In the genomic region with DNA sequence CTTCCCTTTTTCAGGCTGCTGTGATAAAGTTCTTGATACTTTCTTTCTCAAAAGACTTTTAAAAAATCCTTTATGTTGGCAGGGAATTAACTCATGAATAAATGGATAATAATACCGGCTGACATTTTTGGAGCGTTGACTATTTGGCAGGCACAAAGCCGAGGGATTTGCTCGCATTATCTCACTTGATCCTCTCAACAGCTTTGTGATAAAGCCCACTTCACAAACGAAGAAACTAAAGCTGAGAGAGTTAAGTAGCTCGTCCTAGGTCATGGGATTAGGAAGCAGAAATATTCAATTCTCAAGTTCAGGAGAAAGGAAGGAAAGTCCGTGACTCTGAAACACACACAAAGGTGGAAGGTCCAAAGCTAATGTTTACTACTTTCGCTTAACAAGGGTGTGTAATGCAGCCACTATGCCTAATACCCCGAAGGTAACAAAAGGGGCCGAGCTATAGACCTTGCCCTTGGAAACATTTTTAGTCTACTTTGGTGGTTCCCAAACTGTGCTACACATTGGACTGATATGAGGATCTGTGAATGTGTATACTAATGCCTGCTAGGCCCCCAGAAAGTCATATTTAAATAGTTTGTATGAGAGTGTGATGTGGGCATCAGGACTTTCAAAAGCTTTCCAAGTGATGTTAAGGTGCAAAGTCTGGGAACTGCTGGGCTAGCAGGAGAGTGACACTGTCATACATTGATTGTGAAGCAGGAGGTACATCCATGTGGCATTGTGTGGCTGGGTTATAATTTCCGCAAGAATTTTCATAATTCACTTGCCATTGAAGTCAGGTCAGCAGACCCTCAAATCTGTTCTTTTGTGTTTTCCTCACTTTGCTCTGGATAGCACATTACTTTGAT, we compare ENCODE assay signal across 1 cellular context.
TF ChIP-seq lines count a peak whose summit lies in the region.

No MANE protein-coding gene starts in this region.

TF ChIP-seq in HepG2, 621 proteins besides CTCF, POLR2A, EP300 and RAD21:
- TF ChIP-seq FIP1L1 (IDR thresholded peaks at IDR 0.05; ENCODE audit: borderline replicate concordance, insufficient read depth, low read depth, low read length) = no peak
- no peak for TF ChIP-seq ZNF580 (CRISPR knock-in tag; IDR thresholded peaks at IDR 0.05; ENCODE audit: borderline replicate concordance, low read depth)
- no peak for TF ChIP-seq ZNF350 (CRISPR knock-in tag; IDR thresholded peaks at IDR 0.05; ENCODE audit: borderline replicate concordance, low read depth)
- TF ChIP-seq HMG20B (CRISPR knock-in tag; conservative IDR thresholded peaks at IDR 0.05) = no peak
- TF ChIP-seq ZNF567 (CRISPR knock-in tag; IDR thresholded peaks at IDR 0.05; ENCODE audit: borderline replicate concordance) = no peak
- TF ChIP-seq ZNF749 (CRISPR knock-in tag; IDR thresholded peaks at IDR 0.05; ENCODE audit: borderline replicate concordance) = no peak
- no peak for TF ChIP-seq PHF20 (CRISPR knock-in tag; IDR thresholded peaks at IDR 0.05)
- TF ChIP-seq, protein P1, sequence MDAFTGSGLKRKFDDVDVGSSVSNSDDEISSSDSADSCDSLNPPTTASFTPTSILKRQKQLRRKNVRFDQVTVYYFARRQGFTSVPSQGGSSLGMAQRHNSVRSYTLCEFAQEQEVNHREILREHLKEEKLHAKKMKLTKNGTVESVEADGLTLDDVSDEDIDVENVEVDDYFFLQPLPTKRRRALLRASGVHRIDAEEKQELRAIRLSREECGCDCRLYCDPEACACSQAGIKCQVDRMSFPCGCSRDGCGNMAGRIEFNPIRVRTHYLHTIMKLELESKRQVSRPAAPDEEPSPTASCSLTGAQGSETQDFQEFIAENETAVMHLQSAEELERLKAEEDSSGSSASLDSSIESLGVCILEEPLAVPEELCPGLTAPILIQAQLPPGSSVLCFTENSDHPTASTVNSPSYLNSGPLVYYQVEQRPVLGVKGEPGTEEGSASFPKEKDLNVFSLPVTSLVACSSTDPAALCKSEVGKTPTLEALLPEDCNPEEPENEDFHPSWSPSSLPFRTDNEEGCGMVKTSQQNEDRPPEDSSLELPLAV (CRISPR knock-in tag; conservative IDR thresholded peaks at IDR 0.05; ENCODE audit: low read depth) = no peak
- TF ChIP-seq NCOA2 (CRISPR knock-in tag; IDR thresholded peaks at IDR 0.05) = no peak
- no peak for TF ChIP-seq SP140L (CRISPR knock-in tag; IDR thresholded peaks at IDR 0.05; ENCODE audit: borderline replicate concordance)
- TF ChIP-seq MXD4 (CRISPR knock-in tag; IDR thresholded peaks at IDR 0.05) = no peak
- no peak for TF ChIP-seq ZNF792 (CRISPR knock-in tag; IDR thresholded peaks at IDR 0.05)
